In the genomic region with DNA sequence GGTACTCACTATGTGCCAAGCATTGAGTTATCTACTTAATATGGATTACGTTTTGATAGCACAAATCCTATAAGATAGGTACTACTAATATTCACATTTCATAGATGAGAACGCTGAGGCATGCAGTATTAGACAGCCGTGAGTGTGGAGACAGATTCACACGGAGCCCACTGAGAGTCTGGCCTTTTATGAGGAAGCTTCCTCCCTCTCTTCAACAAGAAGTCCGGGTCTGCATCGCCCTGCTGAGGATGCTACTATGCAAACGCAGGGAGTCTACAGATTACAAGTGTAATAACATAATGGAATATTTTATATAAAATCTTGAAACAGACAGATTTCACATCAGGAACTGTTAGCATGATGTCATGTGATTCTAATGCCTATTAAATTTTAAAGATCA, we compare ENCODE assay signal across 13 cellular contexts.
DNase-seq lines count a peak whose midpoint lies in the region; ATAC-seq and TF ChIP-seq lines count a peak whose summit lies in the region.
"Had no signal": no experiment of that assay in that cellular context is flagged by ENCODE, and none has a peak within 500 bp of the region (broad histone marks: within the 10 kb centered on the region; RNA-seq: fewer than 3 reads in every experiment).

No MANE protein-coding gene starts in this region.

- H3K36me3 Mint-ChIP-seq in HFFc6 (ENCODE audit: low read depth) (no peaks in the 10 kb centered on the region), chondrocyte (ENCODE audit: low read depth) (no peaks in the 10 kb centered on the region)

- no peaks in the 10 kb centered on the region for H3K36me3 ChIP-seq in lower lobe of right lung
- H3K36me3 ChIP-seq in stomach: no peaks in the 10 kb centered on the region

- H3K27ac Mint-ChIP-seq in HFFc6 (no peak overlapping the region), chondrocyte (ENCODE audit: unreplicated experiment) (no peak overlapping the region)

- DNase-seq in HFFc6: no peak
- no peak for DNase-seq in chondrocyte (ENCODE audit: low spot score)
- no peak for DNase-seq in lower lobe of right lung
- DNase-seq in stomach: no peak
- DNase-seq in LoVo (ENCODE audit: low spot score): no peak
- no peak for DNase-seq in amniotic stem cell (lab: John Stamatoyannopoulos, UW)
- DNase-seq: activated naive CD4-positive, alpha-beta T cell treated with anti-CD3 and anti-CD28 coated beads, Interleukin-2, amount 50 U/mL, for 16 hours; cortex of kidney; KG1; NCI-H1694 treated with DMSO at 0.1 percent for 48 hours had no signal

- TF ChIP-seq CTCF in HFFc6 (IDR thresholded peaks at IDR 0.05) (no peak), chondrocyte (IDR thresholded peaks at IDR 0.05) (no peak), lower lobe of right lung (IDR thresholded peaks at IDR 0.05) (no peak), stomach (IDR thresholded peaks at IDR 0.05) (no peak)

- H3K4me3 ChIP-seq in lower lobe of right lung (peak overlapping the region; percentile 50), stomach (peak overlapping the region; percentile 31 to 44 (median 39))

- WGBS in stomach, 5 donors: 39 to 61% (median 56%) methylated on average over 7 of the region's 7 CpGs

- peaks cover 15% of the 10 kb centered on the region for H3K4me1 ChIP-seq in lower lobe of right lung
- peaks cover 0 to 30% (median 11%) of the 10 kb centered on the region in 4 donors for H3K4me1 ChIP-seq in stomach

- intact Hi-C loops in lower lobe of right lung (cut with DNase I): no loop called here
- intact Hi-C loops in stomach (cut with DNase I; ENCODE audit: low total_unique reads): no loop called here

- TF ChIP-seq EP300 in stomach (IDR thresholded peaks at IDR 0.05): no peak

- ATAC-seq in lower lobe of right lung (no peak), GM21526 (IDR thresholded peaks at IDR 0.05; ENCODE audit: low FRiP score, unreplicated experiment) (no peak), HG03280 (IDR thresholded peaks at IDR 0.05; ENCODE audit: unreplicated experiment) (no peak)
- ATAC-seq: stimulated activated naive CD8-positive, alpha-beta T cell treated with anti-CD3 and anti-CD28 coated beads, Interleukin-15, Interleukin-2, amounts not matched to agents 100 U/mL and 50 U/mL, for 24 hours had no signal

- peaks cover 24% of the 10 kb centered on the region for H3K4me1 Mint-ChIP-seq in HFFc6 (ENCODE audit: low read depth)
- peaks cover 29% of the 10 kb centered on the region for H3K4me1 Mint-ChIP-seq in chondrocyte (ENCODE audit: low read depth)

- H3K27me3 Mint-ChIP-seq in HFFc6 (ENCODE audit: insufficient read depth): peaks cover 12% of the 10 kb centered on the region
- H3K27me3 Mint-ChIP-seq in chondrocyte (ENCODE audit: low read depth): peaks cover 2% of the 10 kb centered on the region

- peak overlapping the region; percentile 70 for H3K27ac ChIP-seq in lower lobe of right lung
- H3K27ac ChIP-seq in stomach: peak overlapping the region in 4 of 5 donors; percentile 71 to 84 (median 73)

- H3K27me3 ChIP-seq in lower lobe of right lung (ENCODE audit: low read depth) (no peaks in the 10 kb centered on the region), stomach (peaks cover 0 to 7% (median 0%) of the 10 kb centered on the region in 3 donors)

- H3K9me3 Mint-ChIP-seq in HFFc6 (no peaks in the 10 kb centered on the region), chondrocyte (ENCODE audit: low read depth) (no peaks in the 10 kb centered on the region)

- peak overlapping the region; percentile 80; the same call in 1 of the 2 replicates for H3K4me3 Mint-ChIP-seq in HFFc6
- peak overlapping the region; percentile 74 for H3K4me3 Mint-ChIP-seq in chondrocyte (ENCODE audit: unreplicated experiment)

- TF ChIP-seq POLR2A in stomach (IDR thresholded peaks at IDR 0.05): no peak

- no peaks in the 10 kb centered on the region for H3K9me3 ChIP-seq in lower lobe of right lung
- H3K9me3 ChIP-seq in stomach: no peaks in the 10 kb centered on the region
